In the genomic region with DNA sequence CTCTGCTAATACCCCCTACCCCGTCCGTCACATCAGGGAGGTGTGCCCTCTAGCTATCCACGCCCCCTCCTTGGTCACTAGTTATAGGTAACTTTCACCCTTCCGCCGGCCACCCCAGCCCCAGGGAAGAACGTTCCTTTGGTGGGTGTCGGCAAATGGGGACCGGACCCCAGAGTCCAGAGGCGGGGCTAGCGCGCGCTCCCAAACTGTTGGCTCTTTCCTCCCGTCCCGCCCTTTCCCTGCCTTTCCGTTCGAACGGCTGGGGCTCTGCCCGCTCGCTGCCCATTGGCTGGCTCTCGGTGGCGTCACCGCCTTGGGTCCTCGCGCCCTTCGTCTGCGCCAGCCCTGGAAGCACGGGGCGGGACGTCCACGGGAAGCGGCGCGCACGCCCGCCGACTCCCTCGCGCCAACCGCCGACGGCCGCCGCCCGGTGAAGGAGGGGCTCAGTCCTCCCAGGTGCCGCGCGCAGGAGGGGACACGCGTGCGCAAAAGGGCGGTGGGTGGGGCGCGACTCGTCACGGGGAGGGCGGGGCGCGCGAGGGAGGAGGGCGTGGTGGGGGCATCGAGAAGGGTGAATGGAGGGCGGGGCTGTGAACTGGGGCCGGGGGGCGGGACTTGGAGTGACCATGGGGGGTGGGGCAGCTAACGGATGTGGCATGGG, we compare ENCODE assay signal across 8 cellular contexts. TPM values are rescaled to one million over a fixed set of nuclear protein-coding genes. Genes with fewer than 3 reads are reported as not detected.
DNase-seq lines count a peak whose midpoint lies in the region; ATAC-seq and TF ChIP-seq lines count a peak whose summit lies in the region.

No MANE protein-coding gene starts in this region.

- no peaks in the 10 kb centered on the region for H3K36me3 Mint-ChIP-seq in activated naive CD8-positive, alpha-beta T cell
- H3K36me3 Mint-ChIP-seq in glutamatergic neuron (ENCODE audit: unreplicated experiment) = no peaks in the 10 kb centered on the region
- peaks cover 18% of the 10 kb centered on the region for H3K36me3 Mint-ChIP-seq in osteocyte (ENCODE audit: unreplicated experiment)

- H3K4me3 ChIP-seq in thoracic aorta = peak overlapping the region; percentile 99

- peak overlapping the region; percentile 88 to 96 for H3K27ac ChIP-seq in thoracic aorta

- no peaks in the 10 kb centered on the region for H3K27me3 Mint-ChIP-seq in activated naive CD8-positive, alpha-beta T cell
- H3K27me3 Mint-ChIP-seq in glutamatergic neuron (ENCODE audit: unreplicated experiment) (peaks cover 16% of the 10 kb centered on the region), osteocyte (ENCODE audit: unreplicated experiment) (no peaks in the 10 kb centered on the region)

- TF ChIP-seq POLR2A in GM10847 (IDR thresholded peaks at IDR 0.05; ENCODE audit: extremely low read depth, insufficient read length) = peak; percentile 33

- H3K4me1 Mint-ChIP-seq in activated naive CD8-positive, alpha-beta T cell (ENCODE audit: low read depth) = peaks cover 41% of the 10 kb centered on the region
- peaks cover 15% of the 10 kb centered on the region for H3K4me1 Mint-ChIP-seq in glutamatergic neuron (ENCODE audit: low read depth, unreplicated experiment)
- peaks cover 26% of the 10 kb centered on the region for H3K4me1 Mint-ChIP-seq in osteocyte (ENCODE audit: unreplicated experiment)

- ATAC-seq in HG02642 (IDR thresholded peaks at IDR 0.05; ENCODE audit: poor library complexity, unreplicated experiment) (peak; percentile 86), SK-N-SH treated with all-trans-retinoic acid at 6 μM for 48 hours (peak; percentile 95), thoracic aorta (ENCODE audit: insufficient number of reproducible peaks, low FRiP score, low read depth) (peak; percentile 75)

- TF ChIP-seq CTCF in glutamatergic neuron (IDR thresholded peaks at IDR 0.05; ENCODE audit: partially characterized antibody, unreplicated experiment) (no peak), osteocyte (IDR thresholded peaks at IDR 0.05) (no peak), thoracic aorta (IDR thresholded peaks at IDR 0.05) (no peak)

- DNase-seq in NCI-H1105 (lab: John Stamatoyannopoulos, UW) (peak; percentile 98), glutamatergic neuron (peak; percentile 97), osteocyte (ENCODE audit: extremely low spot score, unreplicated experiment) (peak; percentile 100), thoracic aorta (ENCODE audit: low spot score) (peak; percentile 93)

- H3K36me3 ChIP-seq in thoracic aorta = peaks cover 22% of the 10 kb centered on the region

- H3K9me3 Mint-ChIP-seq in activated naive CD8-positive, alpha-beta T cell (ENCODE audit: low read depth) = no peaks in the 10 kb centered on the region
- H3K9me3 Mint-ChIP-seq in glutamatergic neuron (ENCODE audit: unreplicated experiment) (peaks cover 4% of the 10 kb centered on the region), osteocyte (ENCODE audit: unreplicated experiment) (no peaks in the 10 kb centered on the region)

- H3K4me3 Mint-ChIP-seq in activated naive CD8-positive, alpha-beta T cell = peak overlapping the region; percentile 90
- H3K4me3 Mint-ChIP-seq in glutamatergic neuron (ENCODE audit: unreplicated experiment) (peak overlapping the region; percentile 94), osteocyte (ENCODE audit: unreplicated experiment) (peak overlapping the region; percentile 83)

- peaks cover 5 to 35% of the 10 kb centered on the region in 2 donors for H3K4me1 ChIP-seq in thoracic aorta (ENCODE audit: control insufficient read depth in 1 of 2, low read depth in 2 of 2)

- H3K27ac Mint-ChIP-seq in activated naive CD8-positive, alpha-beta T cell = peak overlapping the region; percentile 89
- H3K27ac Mint-ChIP-seq in glutamatergic neuron (ENCODE audit: unreplicated experiment) = no peak overlapping the region
- peak overlapping the region; percentile 96 for H3K27ac Mint-ChIP-seq in osteocyte (ENCODE audit: unreplicated experiment)

- H3K27me3 ChIP-seq in thoracic aorta (replicated peaks; ENCODE audit: insufficient read depth) = no peaks in the 10 kb centered on the region

- no peaks in the 10 kb centered on the region for H3K9me3 ChIP-seq in thoracic aorta

TF ChIP-seq in SK-N-SH treated with all-trans-retinoic acid at 6 μM for 48 hours, 23 proteins besides CTCF, POLR2A, EP300 and RAD21 (continues in another document):
- TF ChIP-seq CSDC2 (CRISPR knock-in tag; IDR thresholded peaks at IDR 0.05) (no peak), ZC3H10 (CRISPR knock-in tag; IDR thresholded peaks at IDR 0.05) (no peak), SNAI2 (CRISPR knock-in tag; IDR thresholded peaks at IDR 0.05) (no peak), ISL1 (CRISPR knock-in tag; IDR thresholded peaks at IDR 0.05) (no peak), ESRRG (CRISPR knock-in tag; IDR thresholded peaks at IDR 0.05) (no peak), BACH2 (CRISPR knock-in tag; IDR thresholded peaks at IDR 0.05; ENCODE audit: borderline replicate concordance) (no peak)
- TF ChIP-seq, protein P1, sequence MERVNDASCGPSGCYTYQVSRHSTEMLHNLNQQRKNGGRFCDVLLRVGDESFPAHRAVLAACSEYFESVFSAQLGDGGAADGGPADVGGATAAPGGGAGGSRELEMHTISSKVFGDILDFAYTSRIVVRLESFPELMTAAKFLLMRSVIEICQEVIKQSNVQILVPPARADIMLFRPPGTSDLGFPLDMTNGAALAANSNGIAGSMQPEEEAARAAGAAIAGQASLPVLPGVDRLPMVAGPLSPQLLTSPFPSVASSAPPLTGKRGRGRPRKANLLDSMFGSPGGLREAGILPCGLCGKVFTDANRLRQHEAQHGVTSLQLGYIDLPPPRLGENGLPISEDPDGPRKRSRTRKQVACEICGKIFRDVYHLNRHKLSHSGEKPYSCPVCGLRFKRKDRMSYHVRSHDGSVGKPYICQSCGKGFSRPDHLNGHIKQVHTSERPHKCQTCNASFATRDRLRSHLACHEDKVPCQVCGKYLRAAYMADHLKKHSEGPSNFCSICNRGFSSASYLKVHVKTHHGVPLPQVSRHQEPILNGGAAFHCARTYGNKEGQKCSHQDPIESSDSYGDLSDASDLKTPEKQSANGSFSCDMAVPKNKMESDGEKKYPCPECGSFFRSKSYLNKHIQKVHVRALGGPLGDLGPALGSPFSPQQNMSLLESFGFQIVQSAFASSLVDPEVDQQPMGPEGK (CRISPR knock-in tag; IDR thresholded peaks at IDR 0.05; ENCODE audit: borderline replicate concordance) = no peak
- TF ChIP-seq, protein P2, sequence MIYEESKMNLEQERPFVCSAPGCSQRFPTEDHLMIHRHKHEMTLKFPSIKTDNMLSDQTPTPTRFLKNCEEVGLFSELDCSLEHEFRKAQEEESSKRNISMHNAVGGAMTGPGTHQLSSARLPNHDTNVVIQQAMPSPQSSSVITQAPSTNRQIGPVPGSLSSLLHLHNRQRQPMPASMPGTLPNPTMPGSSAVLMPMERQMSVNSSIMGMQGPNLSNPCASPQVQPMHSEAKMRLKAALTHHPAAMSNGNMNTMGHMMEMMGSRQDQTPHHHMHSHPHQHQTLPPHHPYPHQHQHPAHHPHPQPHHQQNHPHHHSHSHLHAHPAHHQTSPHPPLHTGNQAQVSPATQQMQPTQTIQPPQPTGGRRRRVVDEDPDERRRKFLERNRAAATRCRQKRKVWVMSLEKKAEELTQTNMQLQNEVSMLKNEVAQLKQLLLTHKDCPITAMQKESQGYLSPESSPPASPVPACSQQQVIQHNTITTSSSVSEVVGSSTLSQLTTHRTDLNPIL (CRISPR knock-in tag; IDR thresholded peaks at IDR 0.05; ENCODE audit: low read depth) = no peak
- TF ChIP-seq, protein P3, sequence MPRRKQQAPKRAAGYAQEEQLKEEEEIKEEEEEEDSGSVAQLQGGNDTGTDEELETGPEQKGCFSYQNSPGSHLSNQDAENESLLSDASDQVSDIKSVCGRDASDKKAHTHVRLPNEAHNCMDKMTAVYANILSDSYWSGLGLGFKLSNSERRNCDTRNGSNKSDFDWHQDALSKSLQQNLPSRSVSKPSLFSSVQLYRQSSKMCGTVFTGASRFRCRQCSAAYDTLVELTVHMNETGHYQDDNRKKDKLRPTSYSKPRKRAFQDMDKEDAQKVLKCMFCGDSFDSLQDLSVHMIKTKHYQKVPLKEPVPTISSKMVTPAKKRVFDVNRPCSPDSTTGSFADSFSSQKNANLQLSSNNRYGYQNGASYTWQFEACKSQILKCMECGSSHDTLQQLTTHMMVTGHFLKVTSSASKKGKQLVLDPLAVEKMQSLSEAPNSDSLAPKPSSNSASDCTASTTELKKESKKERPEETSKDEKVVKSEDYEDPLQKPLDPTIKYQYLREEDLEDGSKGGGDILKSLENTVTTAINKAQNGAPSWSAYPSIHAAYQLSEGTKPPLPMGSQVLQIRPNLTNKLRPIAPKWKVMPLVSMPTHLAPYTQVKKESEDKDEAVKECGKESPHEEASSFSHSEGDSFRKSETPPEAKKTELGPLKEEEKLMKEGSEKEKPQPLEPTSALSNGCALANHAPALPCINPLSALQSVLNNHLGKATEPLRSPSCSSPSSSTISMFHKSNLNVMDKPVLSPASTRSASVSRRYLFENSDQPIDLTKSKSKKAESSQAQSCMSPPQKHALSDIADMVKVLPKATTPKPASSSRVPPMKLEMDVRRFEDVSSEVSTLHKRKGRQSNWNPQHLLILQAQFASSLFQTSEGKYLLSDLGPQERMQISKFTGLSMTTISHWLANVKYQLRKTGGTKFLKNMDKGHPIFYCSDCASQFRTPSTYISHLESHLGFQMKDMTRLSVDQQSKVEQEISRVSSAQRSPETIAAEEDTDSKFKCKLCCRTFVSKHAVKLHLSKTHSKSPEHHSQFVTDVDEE (CRISPR knock-in tag; IDR thresholded peaks at IDR 0.05) = no peak

RNA-seq across cellular contexts. Expression of gene PHF1, which starts 0.6 kb away (rescaled TPM):
- total RNA-seq in glutamatergic neuron (ENCODE audit: unreplicated experiment) = 73.5 TPM
- total RNA-seq in osteocyte = 50.3 and 53.5 TPM in 2 replicates
- total RNA-seq in thoracic aorta = 100 to 1,000 TPM in 1 of 2 donors, 10 to 100 TPM in 1; 82.0 to 104 TPM

RNA-seq across cellular contexts. Expression of gene CUTA, which starts 7.7 kb away (rescaled TPM):
- total RNA-seq in glutamatergic neuron (ENCODE audit: unreplicated experiment) = 384 TPM
- total RNA-seq in osteocyte = 302 and 325 TPM in 2 replicates
- 100 to 1,000 TPM in 1 of 2 donors, 10 to 100 TPM in 1; 60.3 to 207 TPM for total RNA-seq in thoracic aorta

RNA-seq across cellular contexts. Expression of gene SYNGAP1, which starts 9.7 kb away (rescaled TPM):
- 75.1 TPM for total RNA-seq in glutamatergic neuron (ENCODE audit: unreplicated experiment)
- total RNA-seq in osteocyte = 30.7 and 34.7 TPM in 2 replicates
- 10 to 100 TPM; 16.2 to 24.6 TPM for total RNA-seq in thoracic aorta

RNA-seq across cellular contexts. Expression of gene KIFC1, which starts 18.6 kb away (rescaled TPM):
- total RNA-seq in glutamatergic neuron (ENCODE audit: unreplicated experiment) = 14.8 TPM
- 10.8 and 11.6 TPM in 2 replicates for total RNA-seq in osteocyte
- total RNA-seq in thoracic aorta = under 1 TPM; 0.81 to 0.85 TPM

RNA-seq across cellular contexts. Expression of gene ZBTB9, which starts 44.2 kb away (rescaled TPM):
- total RNA-seq in glutamatergic neuron (ENCODE audit: unreplicated experiment) (9.6 TPM), osteocyte (7.0 and 7.5 TPM in 2 replicates), thoracic aorta (1 to 10 TPM; 1.1 to 7.1 TPM)

Comparison
In these comparisons a context has a peak if more than half of its experiments do, and no peak if none do; other contexts are left out.
1. Peak in every context shown above with its lines: DNase-seq, ATAC-seq, H3K4me3 ChIP-seq and H3K27ac ChIP-seq.